Comparison of ENCODE assay signal across 15 cellular contexts in genomic region chr1:10644307-10645128, GRCh38.
DNase-seq lines count a peak whose midpoint lies in the region; ATAC-seq and TF ChIP-seq lines count a peak whose summit lies in the region.
"Had no signal": no experiment of that assay in that cellular context is flagged by ENCODE, and none has a peak within 500 bp of the region (broad histone marks: within the 10 kb centered on the region; RNA-seq: fewer than 3 reads in every experiment).

No MANE protein-coding gene starts in this region.

- peak; percentile 13 to 16 for DNase-seq in activated CD4-positive, alpha-beta T cell treated with anti-CD3 and anti-CD28 coated beads, Interleukin-2, amount 50 U/mL, for 48 hours
- DNase-seq in activated CD4-positive, alpha-beta T cell treated with anti-CD3 and anti-CD28 coated beads, Interleukin-2, amount 50 U/mL, for 1 hour = no peak
- peak; percentile 55 for DNase-seq in NCI-H226
- no peak for DNase-seq in esophagus squamous epithelium (lab: John Stamatoyannopoulos, UW)
- peak; percentile 18 for DNase-seq in stimulated activated naive CD8-positive, alpha-beta T cell treated with anti-CD3 and anti-CD28 coated beads, Interleukin-15, Interleukin-2, amounts not matched to agents 100 U/mL and 50 U/mL, for 24 hours
- no peak for DNase-seq in NCI-H526 treated with DMSO at 0.1 percent for 48 hours (lab: John Stamatoyannopoulos, UW)
- DNase-seq in HAP-1 (ENCODE audit: low spot score in 2 of 2) = no peak
- no peak for DNase-seq in NCI-H187 (lab: John Stamatoyannopoulos, UW)
- DNase-seq: activated T-cell treated with anti-CD3 and anti-CD28 coated beads, Interleukin-2, amount 50 U/mL, for 4 hours; adrenal gland; foreskin fibroblast; mesenchymal stem cell; substantia nigra; WERI-Rb-1 had no signal

- 77 to 85% methylated on average over 9 to 11 of the region's 32 CpGs for WGBS in esophagus squamous epithelium, 2 donors

- H3K9me3 ChIP-seq in esophagus squamous epithelium (no peaks in the 10 kb centered on the region), HAP-1 (no peaks in the 10 kb centered on the region)
- H3K9me3 ChIP-seq: adrenal gland, neutrophil had no signal

- TF ChIP-seq CTCF in esophagus squamous epithelium (IDR thresholded peaks at IDR 0.05) = no peak

- intact Hi-C loops in esophagus squamous epithelium (cut with DNase I) = no loop called here

- no peak for ATAC-seq in stimulated activated naive CD8-positive, alpha-beta T cell treated with anti-CD3 and anti-CD28 coated beads, Interleukin-15, Interleukin-2, amounts not matched to agents 100 U/mL and 50 U/mL, for 24 hours

- H3K36me3 ChIP-seq in esophagus squamous epithelium (peaks cover 7 to 100% (median 11%) of the 10 kb centered on the region in 3 donors), HAP-1 (replicated peaks) (no peaks in the 10 kb centered on the region)
- H3K36me3 ChIP-seq: adrenal gland had no signal

- H3K27me3 ChIP-seq in esophagus squamous epithelium (no peaks in the 10 kb centered on the region), HAP-1 (ENCODE audit: low read depth) (no peaks in the 10 kb centered on the region)
- H3K27me3 ChIP-seq: adrenal gland had no signal

- in situ Hi-C loops in HAP-1 (cut with MboI; ENCODE audit: low sequenced_read_pairs) = no loop called here

- no peak for TF ChIP-seq POLR2A in esophagus squamous epithelium (IDR thresholded peaks at IDR 0.05)

- peaks cover 12 to 77% (median 23%) of the 10 kb centered on the region in 3 donors for H3K4me1 ChIP-seq in esophagus squamous epithelium
- H3K4me1 ChIP-seq in HAP-1 = no peaks in the 10 kb centered on the region
- H3K4me1 ChIP-seq: adrenal gland had no signal

- H3K27ac ChIP-seq in esophagus squamous epithelium = peak overlapping the region in 3 of 4 donors; percentile 5 to 48 (median 9)
- H3K27ac ChIP-seq: adrenal gland, neutrophil, WERI-Rb-1 had no signal

- H3K4me3 ChIP-seq in esophagus squamous epithelium (no peak overlapping the region), HAP-1 (no peak overlapping the region)
- H3K4me3 ChIP-seq: adrenal gland had no signal

Comparison
In these comparisons a context has a peak if more than half of its experiments do, and no peak if none do; other contexts are left out.
1. DNase-seq: peak in activated CD4-positive, alpha-beta T cell treated with anti-CD3 and anti-CD28 coated beads, Interleukin-2, amount 50 U/mL, for 48 hours (2 of 2), NCI-H226 (single experiment) and stimulated activated naive CD8-positive, alpha-beta T cell treated with anti-CD3 and anti-CD28 coated beads, Interleukin-15, Interleukin-2, amounts not matched to agents 100 U/mL and 50 U/mL, for 24 hours (single experiment); none in activated CD4-positive, alpha-beta T cell treated with anti-CD3 and anti-CD28 coated beads, Interleukin-2, amount 50 U/mL, for 1 hour (single experiment), esophagus squamous epithelium (single experiment), NCI-H526 treated with DMSO at 0.1 percent for 48 hours (single experiment), HAP-1 (0 of 2) and NCI-H187 (0 of 2).